1 cellular context compared by ENCODE assay signal in the genomic region with DNA sequence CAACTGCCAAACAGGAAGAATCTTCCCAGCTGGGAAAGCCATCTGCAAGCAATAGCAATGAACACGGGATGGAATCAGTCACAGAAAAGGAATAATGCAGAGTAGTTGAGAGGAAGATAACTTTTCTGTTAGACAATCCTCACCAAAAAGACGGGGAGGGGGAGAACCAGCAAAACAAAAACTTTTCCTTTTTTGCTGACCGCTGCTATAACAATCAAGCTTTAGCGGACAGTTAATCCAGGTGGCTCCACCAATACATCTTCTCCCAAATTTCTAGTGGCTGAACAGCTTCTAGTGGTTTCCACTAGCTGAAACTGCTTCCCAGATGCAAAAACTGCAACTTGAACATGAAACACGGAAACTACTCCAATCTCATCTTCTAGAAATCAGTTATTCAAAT.
TF ChIP-seq lines count a peak whose summit lies in the region.

No MANE protein-coding gene starts in this region.

TF ChIP-seq in GM12878, 131 proteins besides CTCF, POLR2A, EP300 and RAD21:
- TF ChIP-seq ZNF622 (IDR thresholded peaks at IDR 0.05) (no peak), ZNF207 (IDR thresholded peaks at IDR 0.05; ENCODE audit: borderline replicate concordance) (no peak), LARP7 (IDR thresholded peaks at IDR 0.05) (no peak), MYB (IDR thresholded peaks at IDR 0.05; ENCODE audit: borderline replicate concordance, low read depth, low read length) (no peak), IKZF1 (conservative IDR thresholded peaks at IDR 0.05) (no peak), POLR2AphosphoS2 (IDR thresholded peaks at IDR 0.05; ENCODE audit: low read depth, low read length) (no peak), SIN3A (IDR thresholded peaks at IDR 0.05; ENCODE audit: low read depth, low read length) (no peak), PML (IDR thresholded peaks at IDR 0.05; ENCODE audit: low read length) (no peak)
- TF ChIP-seq, protein P1, sequence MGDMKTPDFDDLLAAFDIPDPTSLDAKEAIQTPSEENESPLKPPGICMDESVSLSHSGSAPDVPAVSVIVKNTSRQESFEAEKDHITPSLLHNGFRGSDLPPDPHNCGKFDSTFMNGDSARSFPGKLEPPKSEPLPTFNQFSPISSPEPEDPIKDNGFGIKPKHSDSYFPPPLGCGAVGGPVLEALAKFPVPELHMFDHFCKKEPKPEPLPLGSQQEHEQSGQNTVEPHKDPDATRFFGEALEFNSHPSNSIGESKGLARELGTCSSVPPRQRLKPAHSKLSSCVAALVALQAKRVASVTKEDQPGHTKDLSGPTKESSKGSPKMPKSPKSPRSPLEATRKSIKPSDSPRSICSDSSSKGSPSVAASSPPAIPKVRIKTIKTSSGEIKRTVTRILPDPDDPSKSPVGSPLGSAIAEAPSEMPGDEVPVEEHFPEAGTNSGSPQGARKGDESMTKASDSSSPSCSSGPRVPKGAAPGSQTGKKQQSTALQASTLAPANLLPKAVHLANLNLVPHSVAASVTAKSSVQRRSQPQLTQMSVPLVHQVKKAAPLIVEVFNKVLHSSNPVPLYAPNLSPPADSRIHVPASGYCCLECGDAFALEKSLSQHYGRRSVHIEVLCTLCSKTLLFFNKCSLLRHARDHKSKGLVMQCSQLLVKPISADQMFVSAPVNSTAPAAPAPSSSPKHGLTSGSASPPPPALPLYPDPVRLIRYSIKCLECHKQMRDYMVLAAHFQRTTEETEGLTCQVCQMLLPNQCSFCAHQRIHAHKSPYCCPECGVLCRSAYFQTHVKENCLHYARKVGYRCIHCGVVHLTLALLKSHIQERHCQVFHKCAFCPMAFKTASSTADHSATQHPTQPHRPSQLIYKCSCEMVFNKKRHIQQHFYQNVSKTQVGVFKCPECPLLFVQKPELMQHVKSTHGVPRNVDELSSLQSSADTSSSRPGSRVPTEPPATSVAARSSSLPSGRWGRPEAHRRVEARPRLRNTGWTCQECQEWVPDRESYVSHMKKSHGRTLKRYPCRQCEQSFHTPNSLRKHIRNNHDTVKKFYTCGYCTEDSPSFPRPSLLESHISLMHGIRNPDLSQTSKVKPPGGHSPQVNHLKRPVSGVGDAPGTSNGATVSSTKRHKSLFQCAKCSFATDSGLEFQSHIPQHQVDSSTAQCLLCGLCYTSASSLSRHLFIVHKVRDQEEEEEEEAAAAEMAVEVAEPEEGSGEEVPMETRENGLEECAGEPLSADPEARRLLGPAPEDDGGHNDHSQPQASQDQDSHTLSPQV (IDR thresholded peaks at IDR 0.05) = no peak
TF ChIP-seq in GM12878: peak in this region for 0.
